In the genomic region with DNA sequence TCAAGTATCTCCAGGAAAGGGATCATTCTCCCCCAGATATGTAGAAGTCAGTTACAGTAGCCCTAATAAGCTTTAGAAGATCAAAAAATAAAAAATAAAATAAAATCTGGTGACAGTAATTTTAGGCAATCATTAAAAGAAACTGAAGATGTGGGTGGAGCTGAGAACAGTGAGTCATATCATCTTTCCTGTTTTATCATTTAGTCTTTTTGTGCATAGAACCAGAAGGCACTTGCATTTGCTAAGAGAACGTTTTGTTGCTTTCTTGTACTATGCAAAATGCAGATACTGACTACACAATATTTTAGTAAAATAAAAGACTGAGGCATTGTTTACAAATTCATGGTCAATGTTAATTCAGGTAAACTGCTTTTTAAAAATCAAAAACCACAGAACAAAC, we compare ENCODE assay signal across 1 cellular context.
TF ChIP-seq lines count a peak whose summit lies in the region.

No MANE protein-coding gene starts in this region.

TF ChIP-seq in GM12878, 131 proteins besides CTCF, POLR2A, EP300 and RAD21 (continued from another document):
- TF ChIP-seq, protein P1, sequence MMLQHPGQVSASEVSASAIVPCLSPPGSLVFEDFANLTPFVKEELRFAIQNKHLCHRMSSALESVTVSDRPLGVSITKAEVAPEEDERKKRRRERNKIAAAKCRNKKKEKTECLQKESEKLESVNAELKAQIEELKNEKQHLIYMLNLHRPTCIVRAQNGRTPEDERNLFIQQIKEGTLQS (IDR thresholded peaks at IDR 0.05; ENCODE audit: borderline replicate concordance, extremely low read depth, low read depth, low read length) = no peak
- TF ChIP-seq, protein P2, sequence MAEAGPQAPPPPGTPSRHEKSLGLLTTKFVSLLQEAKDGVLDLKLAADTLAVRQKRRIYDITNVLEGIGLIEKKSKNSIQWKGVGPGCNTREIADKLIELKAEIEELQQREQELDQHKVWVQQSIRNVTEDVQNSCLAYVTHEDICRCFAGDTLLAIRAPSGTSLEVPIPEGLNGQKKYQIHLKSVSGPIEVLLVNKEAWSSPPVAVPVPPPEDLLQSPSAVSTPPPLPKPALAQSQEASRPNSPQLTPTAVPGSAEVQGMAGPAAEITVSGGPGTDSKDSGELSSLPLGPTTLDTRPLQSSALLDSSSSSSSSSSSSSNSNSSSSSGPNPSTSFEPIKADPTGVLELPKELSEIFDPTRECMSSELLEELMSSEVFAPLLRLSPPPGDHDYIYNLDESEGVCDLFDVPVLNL (IDR thresholded peaks at IDR 0.05; ENCODE audit: low read depth, low read length) = no peak
- TF ChIP-seq, protein P3, sequence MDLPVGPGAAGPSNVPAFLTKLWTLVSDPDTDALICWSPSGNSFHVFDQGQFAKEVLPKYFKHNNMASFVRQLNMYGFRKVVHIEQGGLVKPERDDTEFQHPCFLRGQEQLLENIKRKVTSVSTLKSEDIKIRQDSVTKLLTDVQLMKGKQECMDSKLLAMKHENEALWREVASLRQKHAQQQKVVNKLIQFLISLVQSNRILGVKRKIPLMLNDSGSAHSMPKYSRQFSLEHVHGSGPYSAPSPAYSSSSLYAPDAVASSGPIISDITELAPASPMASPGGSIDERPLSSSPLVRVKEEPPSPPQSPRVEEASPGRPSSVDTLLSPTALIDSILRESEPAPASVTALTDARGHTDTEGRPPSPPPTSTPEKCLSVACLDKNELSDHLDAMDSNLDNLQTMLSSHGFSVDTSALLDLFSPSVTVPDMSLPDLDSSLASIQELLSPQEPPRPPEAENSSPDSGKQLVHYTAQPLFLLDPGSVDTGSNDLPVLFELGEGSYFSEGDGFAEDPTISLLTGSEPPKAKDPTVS (IDR thresholded peaks at IDR 0.05; ENCODE audit: low read depth, low read length) = no peak
